Comparison of ENCODE assay signal across 8 cellular contexts in genomic region chr5:127030259-127031146, GRCh38. TPM values are rescaled to one million over a fixed set of nuclear protein-coding genes. Genes with fewer than 3 reads are reported as not detected.
A peak's percentile ranks its signal among the peaks of the same experiment; 100 is the strongest.
DNase-seq lines count a peak whose midpoint lies in the region; ATAC-seq and TF ChIP-seq lines count a peak whose summit lies in the region.

Gene MARCHF3, minus strand, starts transcription at chr5:127030558. Its CDS starts 112,387 bp downstream, at chr5:126918171.

- peak within 1 kb of the TSS; percentile 56 to 83 (median 64) for H3K4me3 ChIP-seq in upper lobe of left lung

- peak in 1 of 4 donors; percentile 9 for TF ChIP-seq EP300 in upper lobe of left lung (IDR thresholded peaks at IDR 0.05)

- 0 to 2% methylated on average over 27 to 28 of the region's 97 CpGs for WGBS in upper lobe of left lung, 2 donors

- in situ Hi-C loops in GM13976 (cut with MboI; ENCODE audit: low sequenced_read_pairs, unreplicated experiment) = no loop called here

- H3K36me3 ChIP-seq in upper lobe of left lung = no peaks in the 10 kb centered on the region

- H3K9me3 Mint-ChIP-seq in T-cell = no peaks in the 10 kb centered on the region

- CTCF ChIA-PET in T-cell (lab: Charles Lee) = interaction anchor here (0.5 to 1.7 kb wide), 3 partner anchors 42 to 254 kb away, joined by 3 read pairs; partner anchors contain the start of gene LMNB1 (in 1 of the 2)

- H3K27ac ChIP-seq in upper lobe of left lung = peak within 1 kb of the TSS; percentile 86 to 91 (median 88)

- H3K4me1 ChIP-seq in upper lobe of left lung = peaks cover 13 to 21% (median 17%) of the 10 kb centered on the region in 4 donors

- TF ChIP-seq POLR2A in upper lobe of left lung (IDR thresholded peaks at IDR 0.05) = peak in 3 of 4 donors; percentile 82 to 98 (median 96)

- peak within 1 kb of the TSS in 1 of 2 donors; percentile 81 for H3K27ac Mint-ChIP-seq in T-cell

- peak within 1 kb of the TSS; percentile 90 for H3K4me3 Mint-ChIP-seq in T-cell

- H3K27me3 Mint-ChIP-seq in T-cell = peaks cover 0 to 8% of the 10 kb centered on the region in 2 donors

- peak; percentile 95 for ATAC-seq in HG02840 (IDR thresholded peaks at IDR 0.05; ENCODE audit: low FRiP score, unreplicated experiment)
- ATAC-seq in T-cell (replicated peaks in 1 of 4) = peak; percentile 97 to 98 (median 97)
- ATAC-seq in left cardiac atrium = peak; percentile 99
- peak; percentile 99 for ATAC-seq in upper lobe of left lung (ENCODE audit: low FRiP score in 2 of 2)

- no peaks in the 10 kb centered on the region for H3K9me3 ChIP-seq in upper lobe of left lung

- DNase-seq in GM13976 (ENCODE audit: low spot score) = peak; percentile 99
- DNase-seq in NCI-H1436 (lab: John Stamatoyannopoulos, UW) = peak; percentile 90
- DNase-seq in T-cell = peak; percentile 83 to 96 (median 91)
- DNase-seq in amniotic stem cell (lab: John Stamatoyannopoulos, UW) = peak; percentile 92
- peak; percentile 96 for DNase-seq in left cardiac atrium
- peak; percentile 98 for DNase-seq in posterior vena cava (ENCODE audit: low spot score)
- peak; percentile 96 to 100 for DNase-seq in upper lobe of left lung

- TF ChIP-seq CTCF in GM13976 (IDR thresholded peaks at IDR 0.05; ENCODE audit: borderline replicate concordance, control extremely low read depth, extremely low read depth, insufficient read depth, missing control alignments) = peak; percentile 16
- peak in 5 of 6 experiments; percentile 11 to 62 (median 55) for TF ChIP-seq CTCF in upper lobe of left lung (IDR thresholded peaks at IDR 0.05)

- H3K27me3 ChIP-seq in upper lobe of left lung = no peaks in the 10 kb centered on the region

- H3K4me1 Mint-ChIP-seq in T-cell = peaks cover 19 to 35% (median 23%) of the 10 kb centered on the region in 3 donors

- intact Hi-C loops in left cardiac atrium (cut with DNase I) = loop anchor here in 1 of 2 donors (5.0 kb wide), 1 partner anchor 113 kb away; no protein-coding TSS in a partner anchor
- intact Hi-C loops in posterior vena cava (cut with DNase I) = no loop called here

- no peaks in the 10 kb centered on the region for H3K36me3 Mint-ChIP-seq in T-cell

- POLR2A ChIA-PET in T-cell (lab: Charles Lee) = interaction anchor here in 1 of 2 donors (0.6 kb wide), 1 partner anchor 252 kb away, joined by 6 read pairs; no protein-coding TSS in a partner anchor

RNA-seq across cellular contexts. Expression of gene MARCHF3, which starts in this region (rescaled TPM):
- total RNA-seq in T-cell (1 to 10 TPM; 5.6 to 9.9 (median 7.6) TPM), left cardiac atrium (10 to 100 TPM; 17.4 to 23.8 TPM), posterior vena cava (10 to 100 TPM; 14.1 to 22.8 TPM), upper lobe of left lung (10 to 100 TPM in 1 of 6 donors, 1 to 10 TPM in 5; 2.1 to 16.2 (median 6.7) TPM)

Comparison
In these comparisons a context has a peak if more than half of its experiments do, and no peak if none do; other contexts are left out.
1. Peak in every context shown above with its lines: DNase-seq, ATAC-seq, H3K4me3 ChIP-seq and H3K27ac ChIP-seq.